Comparison of ENCODE assay signal across 15 cellular contexts in genomic region chr1:203046984-203047630, GRCh38. TPM values are rescaled to one million over a fixed set of nuclear protein-coding genes. Genes with fewer than 3 reads are reported as not detected.
DNase-seq lines count a peak whose midpoint lies in the region; TF ChIP-seq lines count a peak whose summit lies in the region.
"Had no signal": no experiment of that assay in that cellular context is flagged by ENCODE, and none has a peak within 500 bp of the region (broad histone marks: within the 10 kb centered on the region; RNA-seq: fewer than 3 reads in every experiment).

No MANE protein-coding gene starts in this region.

- no peak overlapping the region for H2AFZ ChIP-seq in smooth muscle cell (ENCODE audit: low read depth)

- H3K4me2 ChIP-seq in smooth muscle cell, result peak overlapping the region; percentile 73

- peaks cover 4% of the 10 kb centered on the region for H3F3A ChIP-seq in smooth muscle cell (ENCODE audit: low read depth)

- no peak overlapping the region for H3K9ac ChIP-seq in smooth muscle cell (ENCODE audit: low read depth)

- no peaks in the 10 kb centered on the region for H3K9me3 Mint-ChIP-seq in activated CD4-positive, alpha-beta T cell treated with anti-CD3 and anti-CD28 coated beads, Interleukin-2, amount 10 ng/mL, durations not matched to agents 7 days and 5 days

- peaks cover 2% of the 10 kb centered on the region for H3K4me1 Mint-ChIP-seq in activated CD4-positive, alpha-beta T cell treated with anti-CD3 and anti-CD28 coated beads, Interleukin-2, amount 10 ng/mL, durations not matched to agents 7 days and 5 days

- no peak overlapping the region for H3K4me3 ChIP-seq in smooth muscle cell
- H3K4me3 ChIP-seq: lung, SK-N-MC, skin epidermis had no signal

- DNase-seq in DMS53 (lab: John Stamatoyannopoulos, UW) (peak; percentile 43), DMS53 treated with DMSO at 0.1 percent for 48 hours (lab: John Stamatoyannopoulos, UW; ENCODE audit: unreplicated experiment) (no peak), RPMI7951 (ENCODE audit: low read depth) (peak; percentile 79), fibroblast of gingiva (ENCODE audit: low read depth) (peak; percentile 32), smooth muscle cell (lab: John Stamatoyannopoulos, UW; ENCODE audit: unreplicated experiment) (no peak), NCI-H82 (lab: John Stamatoyannopoulos, UW) (no peak), activated gamma-delta T cell (lab: John Stamatoyannopoulos, UW) (no peak)
- DNase-seq in activated CD4-positive, alpha-beta T cell treated with anti-CD3 and anti-CD28 coated beads, Interleukin-2, amount 10 ng/mL, durations not matched to agents 7 days and 5 days, result no peak
- DNase-seq: effector CD8-positive, alpha-beta T cell; NCI-H2081 treated with DMSO at 0.1 percent for 48 hours had no signal

- H3K27me3 Mint-ChIP-seq in activated CD4-positive, alpha-beta T cell treated with anti-CD3 and anti-CD28 coated beads, Interleukin-2, amount 10 ng/mL, durations not matched to agents 7 days and 5 days, result no peaks in the 10 kb centered on the region

- no peaks in the 10 kb centered on the region for H3K27me3 ChIP-seq in smooth muscle cell (ENCODE audit: low read depth)

- TF ChIP-seq CTCF in smooth muscle cell (IDR thresholded peaks at IDR 0.05; ENCODE audit: borderline replicate concordance, insufficient read depth, poor library complexity, severe bottlenecking), result no peak

- WGBS in smooth muscle cell (ENCODE audit: low lambda C conversion rate), result 30% methylated on average over 15 of the region's 15 CpGs

- H3K27ac Mint-ChIP-seq in activated CD4-positive, alpha-beta T cell treated with anti-CD3 and anti-CD28 coated beads, Interleukin-2, amount 10 ng/mL, durations not matched to agents 7 days and 5 days, result no peak overlapping the region

- no peaks in the 10 kb centered on the region for H3K36me3 ChIP-seq in smooth muscle cell (ENCODE audit: low read depth)

- POLR2A ChIA-PET in activated CD4-positive, alpha-beta T cell treated with anti-CD3 and anti-CD28 coated beads, Interleukin-2, amount 10 ng/mL, durations not matched to agents 7 days and 5 days (lab: Charles Lee), result no interaction called here

- no peaks in the 10 kb centered on the region for H3K9me3 ChIP-seq in smooth muscle cell (replicated peaks; ENCODE audit: low read depth)

- peaks cover 59% of the 10 kb centered on the region for H4K20me1 ChIP-seq in smooth muscle cell (ENCODE audit: low read depth)

- no peaks in the 10 kb centered on the region for H3K79me2 ChIP-seq in smooth muscle cell (ENCODE audit: low read depth)

- H3K4me3 Mint-ChIP-seq in activated CD4-positive, alpha-beta T cell treated with anti-CD3 and anti-CD28 coated beads, Interleukin-2, amount 10 ng/mL, durations not matched to agents 7 days and 5 days, result no peak overlapping the region

- H3K27ac ChIP-seq in smooth muscle cell (ENCODE audit: low read depth), result peak overlapping the region; percentile 43
- H3K27ac ChIP-seq: 22Rv1, SK-N-MC, skin epidermis had no signal

- H3K4me1 ChIP-seq in smooth muscle cell (ENCODE audit: low read depth), result peaks cover 6% of the 10 kb centered on the region

- H3K36me3 Mint-ChIP-seq in activated CD4-positive, alpha-beta T cell treated with anti-CD3 and anti-CD28 coated beads, Interleukin-2, amount 10 ng/mL, durations not matched to agents 7 days and 5 days (ENCODE audit: low read depth), result no peaks in the 10 kb centered on the region

- CTCF ChIA-PET in activated CD4-positive, alpha-beta T cell treated with anti-CD3 and anti-CD28 coated beads, Interleukin-2, amount 10 ng/mL, durations not matched to agents 7 days and 5 days (lab: Charles Lee), result interaction anchor here (0.7 to 1.7 kb wide), 3 partner anchors 7 to 125 kb away, joined by 3 to 5 read pairs (median 3); no protein-coding TSS in a partner anchor

RNA-seq across cellular contexts. Expression of gene PPFIA4, which starts 20.8 kb away (rescaled TPM):
- 2.4 and 4.5 TPM in 2 replicates for total RNA-seq in RPMI7951 (2014; rRNA removed; shearing (Covaris generic))
- 10.4 and 10.8 TPM in 2 replicates for total RNA-seq in smooth muscle cell
- 6.5 and 9.0 TPM in 2 replicates for polyA plus RNA-seq in smooth muscle cell
- 10 to 100 TPM; 13.7 to 16.1 TPM for total RNA-seq in activated CD4-positive, alpha-beta T cell treated with anti-CD3 and anti-CD28 coated beads, Interleukin-2, amount 10 ng/mL, durations not matched to agents 7 days and 5 days

RNA-seq across cellular contexts. Expression of gene MYOG, which starts 38.7 kb away (rescaled TPM):
- not detected in 2 replicates for total RNA-seq in RPMI7951 (2014; rRNA removed; shearing (Covaris generic))
- not detected in 2 replicates for total RNA-seq in smooth muscle cell
- polyA plus RNA-seq in smooth muscle cell, result 0.41 TPM in 1 of 2 replicates, not detected in the other
- total RNA-seq in activated CD4-positive, alpha-beta T cell treated with anti-CD3 and anti-CD28 coated beads, Interleukin-2, amount 10 ng/mL, durations not matched to agents 7 days and 5 days, result not detected
- total RNA-seq: lung, subcutaneous adipose tissue had no signal
- polyA plus RNA-seq: lung had no signal

RNA-seq across cellular contexts. Expression of gene TMEM183A, which starts 39.9 kb away (rescaled TPM):
- 62.9 and 64.3 TPM in 2 replicates for total RNA-seq in RPMI7951 (2014; rRNA removed; shearing (Covaris generic))
- total RNA-seq in smooth muscle cell, result 55.0 and 68.6 TPM in 2 replicates
- polyA plus RNA-seq in smooth muscle cell, result 54.9 and 60.4 TPM in 2 replicates
- 10 to 100 TPM; 68.3 to 72.2 TPM for total RNA-seq in activated CD4-positive, alpha-beta T cell treated with anti-CD3 and anti-CD28 coated beads, Interleukin-2, amount 10 ng/mL, durations not matched to agents 7 days and 5 days

Comparison
In these comparisons a context has a peak if more than half of its experiments do, and no peak if none do; other contexts are left out.
1. DNase-seq: peak in DMS53 (single experiment), RPMI7951 (single experiment) and fibroblast of gingiva (single experiment); none in DMS53 treated with DMSO at 0.1 percent for 48 hours (single experiment), smooth muscle cell (single experiment), activated CD4-positive, alpha-beta T cell treated with anti-CD3 and anti-CD28 coated beads, Interleukin-2, amount 10 ng/mL, durations not matched to agents 7 days and 5 days (single experiment), NCI-H82 (single experiment) and activated gamma-delta T cell (single experiment).